21 cellular contexts compared by ENCODE assay signal in the genomic region with DNA sequence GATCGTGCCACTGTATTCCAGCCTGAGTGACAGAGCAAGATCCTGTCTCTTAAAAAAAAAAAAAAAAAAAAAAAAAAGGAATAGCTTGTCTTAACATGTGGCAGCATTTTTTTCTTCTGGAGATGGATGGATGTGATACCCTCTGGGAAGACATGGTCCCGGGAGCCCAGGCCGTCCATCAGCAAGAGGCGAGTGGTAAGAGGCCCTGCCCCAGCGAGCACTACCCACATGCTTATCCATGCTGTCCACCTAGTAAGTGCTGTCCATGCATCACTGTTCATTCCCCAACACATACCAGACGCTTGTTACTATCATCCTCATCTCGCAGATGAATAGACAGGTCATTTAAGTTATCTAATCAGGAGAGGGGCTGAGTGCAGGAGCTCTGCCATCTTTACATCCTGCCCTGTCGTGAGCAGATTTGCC. TPM values are rescaled to one million over a fixed set of nuclear protein-coding genes. Genes with fewer than 3 reads are reported as not detected.
A peak's percentile ranks its signal among the peaks of the same experiment; 100 is the strongest.
DNase-seq lines count a peak whose midpoint lies in the region; ATAC-seq and TF ChIP-seq lines count a peak whose summit lies in the region.
"Had no signal": no experiment of that assay in that cellular context is flagged by ENCODE, and none has a peak within 500 bp of the region (broad histone marks: within the 10 kb centered on the region; RNA-seq: fewer than 3 reads in every experiment).

No MANE protein-coding gene starts in this region.

- H3K27ac Mint-ChIP-seq in WTC11 (0 out of 2 replicates have a peak overlapping the region, but pooled peaks have one; percentile 25), nephron progenitor cell (peak overlapping the region; percentile 40)
- H3K27ac Mint-ChIP-seq: CD4-positive, CD25-positive, alpha-beta regulatory T cell; HFFc6 had no signal

- intact Hi-C loops in Right ventricle myocardium superior (cut with DNase I) = no loop called here
- intact Hi-C loops in heart right ventricle (cut with DNase I) = loop anchor here in 1 of 10 donors (10.0 kb wide), 1 partner anchor 141 kb away; the partner anchor contains the start of gene CALU
- intact Hi-C loops in upper lobe of right lung (cut with DNase I) = no loop called here

- H3K4me1 ChIP-seq in heart right ventricle (peaks cover 0 to 9% (median 0%) of the 10 kb centered on the region in 9 donors), upper lobe of right lung (no peaks in the 10 kb centered on the region)
- H3K4me1 ChIP-seq: A549 had no signal

- no peak for ATAC-seq in Right ventricle myocardium superior (ENCODE audit: poor library complexity)
- ATAC-seq in heart right ventricle = no peak
- no peak for ATAC-seq in WTC11
- ATAC-seq in upper lobe of right lung = no peak
- no peak for ATAC-seq in GM18907 (IDR thresholded peaks at IDR 0.05; ENCODE audit: unreplicated experiment)
- ATAC-seq: A549 had no signal

- H3K27me3 Mint-ChIP-seq in WTC11 (ENCODE audit: low read depth) (peaks cover 19% of the 10 kb centered on the region), nephron progenitor cell (ENCODE audit: low read depth, poor library complexity) (peaks cover 3% of the 10 kb centered on the region)

- H3K27ac ChIP-seq in heart right ventricle (no peak overlapping the region), upper lobe of right lung (no peak overlapping the region)
- H3K27ac ChIP-seq: A549, KMS-11, SK-N-MC had no signal

- no peak for TF ChIP-seq CTCF in heart right ventricle (IDR thresholded peaks at IDR 0.05)
- no peak for TF ChIP-seq CTCF in WTC11 (IDR thresholded peaks at IDR 0.05)
- TF ChIP-seq CTCF in nephron progenitor cell (IDR thresholded peaks at IDR 0.05) = no peak
- no peak for TF ChIP-seq CTCF in upper lobe of right lung (IDR thresholded peaks at IDR 0.05)

- POLR2A ChIA-PET in WTC11 (lab: Charles Lee) = interaction anchor here (0.6 kb wide), 1 partner anchor 35 kb away, joined by 3 read pairs; no protein-coding TSS in a partner anchor

- peaks cover 0 to 4% (median 0%) of the 10 kb centered on the region in 7 donors for H3K27me3 ChIP-seq in heart right ventricle
- peaks cover 3% of the 10 kb centered on the region for H3K27me3 ChIP-seq in upper lobe of right lung

- no peaks in the 10 kb centered on the region for H3K9me3 Mint-ChIP-seq in WTC11
- no peaks in the 10 kb centered on the region for H3K9me3 Mint-ChIP-seq in nephron progenitor cell
- H3K9me3 Mint-ChIP-seq: CD4-positive, CD25-positive, alpha-beta regulatory T cell; HFFc6 had no signal

- H3K4me3 ChIP-seq in heart right ventricle (no peak overlapping the region), upper lobe of right lung (no peak overlapping the region)
- H3K4me3 ChIP-seq: A549, SK-N-MC had no signal

- no peaks in the 10 kb centered on the region for H3K4me1 Mint-ChIP-seq in WTC11
- peaks cover 39% of the 10 kb centered on the region for H3K4me1 Mint-ChIP-seq in nephron progenitor cell

- DNase-seq in Right ventricle myocardium superior = peak; percentile 6
- DNase-seq in heart right ventricle = no peak
- DNase-seq in WTC11 (ENCODE audit: low spot score) = no peak
- no peak for DNase-seq in nephron progenitor cell
- peak; percentile 26 for DNase-seq in upper lobe of right lung
- no peak for DNase-seq in COLO668 (lab: John Stamatoyannopoulos, UW; ENCODE audit: unreplicated experiment)
- no peak for DNase-seq in DMS53 (lab: John Stamatoyannopoulos, UW)
- DNase-seq: CD4-positive, CD25-positive, alpha-beta regulatory T cell; COR-L47; H7; HFFc6; NCI-H1105; NCI-H146; NCI-H2029; NCI-H446; NCI-H526 treated with DMSO at 0.1 percent for 48 hours had no signal

- H3K4me3 Mint-ChIP-seq in WTC11 (no peak overlapping the region), nephron progenitor cell (no peak overlapping the region)
- H3K4me3 Mint-ChIP-seq: HFFc6 had no signal

- H3K36me3 ChIP-seq in heart right ventricle (no peaks in the 10 kb centered on the region), upper lobe of right lung (no peaks in the 10 kb centered on the region)

- CTCF ChIA-PET in WTC11 (lab: Charles Lee) = interaction anchor here (1.8 kb wide), 1 partner anchor 16 kb away, joined by 6 read pairs; no protein-coding TSS in a partner anchor

- 72 to 73% methylated on average over 8 of the region's 8 CpGs for WGBS in heart right ventricle, 2 donors

- H3K36me3 Mint-ChIP-seq in WTC11 = no peaks in the 10 kb centered on the region
- H3K36me3 Mint-ChIP-seq in nephron progenitor cell (ENCODE audit: low read depth) = no peaks in the 10 kb centered on the region
- H3K36me3 Mint-ChIP-seq: CD4-positive, CD25-positive, alpha-beta regulatory T cell had no signal

- H3K9me3 ChIP-seq in heart right ventricle (no peaks in the 10 kb centered on the region), upper lobe of right lung (no peaks in the 10 kb centered on the region)
- H3K9me3 ChIP-seq: A549 had no signal

TF ChIP-seq in WTC11, 78 proteins besides CTCF, POLR2A, EP300 and RAD21 (continues in another document):
- TF ChIP-seq JAZF1 (CRISPR knock-in tag; IDR thresholded peaks at IDR 0.05) (no peak), MLX (CRISPR knock-in tag; IDR thresholded peaks at IDR 0.05) (no peak), ZNF263 (CRISPR knock-in tag; IDR thresholded peaks at IDR 0.05; ENCODE audit: low read depth) (no peak), GTF2I (CRISPR knock-in tag; conservative IDR thresholded peaks at IDR 0.05) (no peak), CDX4 (CRISPR knock-in tag; IDR thresholded peaks at IDR 0.05; ENCODE audit: borderline replicate concordance) (no peak), ZBTB21 (CRISPR knock-in tag; IDR thresholded peaks at IDR 0.05; ENCODE audit: borderline replicate concordance) (no peak), KAT7 (CRISPR knock-in tag; IDR thresholded peaks at IDR 0.05; ENCODE audit: borderline replicate concordance) (no peak), ZNF671 (CRISPR knock-in tag; IDR thresholded peaks at IDR 0.05) (no peak), NR1H2 (CRISPR knock-in tag; IDR thresholded peaks at IDR 0.05) (no peak), NR3C1 (CRISPR knock-in tag; conservative IDR thresholded peaks at IDR 0.05; ENCODE audit: low read depth) (no peak), SMAD3 (CRISPR knock-in tag; IDR thresholded peaks at IDR 0.05; ENCODE audit: borderline replicate concordance) (no peak)
- TF ChIP-seq, protein P1, sequence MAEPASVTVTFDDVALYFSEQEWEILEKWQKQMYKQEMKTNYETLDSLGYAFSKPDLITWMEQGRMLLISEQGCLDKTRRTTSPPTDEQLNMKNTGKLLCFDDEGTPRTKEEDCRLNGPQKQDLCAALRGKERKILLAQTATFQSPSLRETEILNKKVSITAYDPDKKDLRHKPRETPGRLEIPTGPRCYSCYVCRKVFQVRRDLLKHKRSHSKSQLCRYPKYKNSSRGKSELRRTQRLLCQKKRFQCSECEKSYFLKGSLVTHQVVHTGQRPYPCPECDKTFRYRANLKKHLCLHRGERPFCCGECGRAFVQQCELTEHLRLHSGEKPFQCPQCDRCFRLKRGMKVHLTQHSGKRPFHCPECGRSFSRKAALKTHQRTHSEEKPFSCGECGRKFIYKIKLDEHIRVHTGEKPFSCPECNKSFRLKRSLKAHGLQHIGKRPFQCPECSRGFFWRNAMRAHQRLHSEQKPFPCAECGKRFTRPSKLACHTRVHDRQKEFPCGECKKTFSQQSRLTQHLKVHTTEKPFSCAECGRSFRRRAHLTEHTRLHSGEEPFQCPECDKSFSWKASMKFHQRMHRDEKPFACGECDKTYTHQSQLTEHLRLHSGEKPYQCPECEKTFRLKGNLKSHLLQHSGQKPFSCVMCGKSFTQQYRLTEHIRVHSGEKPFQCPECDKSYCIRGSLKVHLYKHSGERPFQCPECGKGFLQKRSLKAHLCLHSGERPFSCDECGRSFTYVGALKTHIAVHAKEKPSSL (CRISPR knock-in tag; conservative IDR thresholded peaks at IDR 0.05) = no peak
- TF ChIP-seq, protein P2, sequence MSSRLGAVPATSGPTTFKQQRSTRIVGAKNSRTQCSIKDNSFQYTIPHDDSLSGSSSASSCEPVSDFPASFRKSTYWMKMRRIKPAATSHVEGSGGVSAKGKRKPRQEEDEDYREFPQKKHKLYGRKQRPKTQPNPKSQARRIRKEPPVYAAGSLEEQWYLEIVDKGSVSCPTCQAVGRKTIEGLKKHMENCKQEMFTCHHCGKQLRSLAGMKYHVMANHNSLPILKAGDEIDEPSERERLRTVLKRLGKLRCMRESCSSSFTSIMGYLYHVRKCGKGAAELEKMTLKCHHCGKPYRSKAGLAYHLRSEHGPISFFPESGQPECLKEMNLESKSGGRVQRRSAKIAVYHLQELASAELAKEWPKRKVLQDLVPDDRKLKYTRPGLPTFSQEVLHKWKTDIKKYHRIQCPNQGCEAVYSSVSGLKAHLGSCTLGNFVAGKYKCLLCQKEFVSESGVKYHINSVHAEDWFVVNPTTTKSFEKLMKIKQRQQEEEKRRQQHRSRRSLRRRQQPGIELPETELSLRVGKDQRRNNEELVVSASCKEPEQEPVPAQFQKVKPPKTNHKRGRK (CRISPR knock-in tag; IDR thresholded peaks at IDR 0.05; ENCODE audit: borderline replicate concordance) = no peak

RNA-seq across cellular contexts. Expression of gene ATP6V1F, which starts 12.9 kb away (rescaled TPM):
- total RNA-seq in Right ventricle myocardium superior (119 TPM), heart right ventricle (100 to 1,000 TPM in 9 of 10 donors, 10 to 100 TPM in 1; 96.7 to 168 (median 124) TPM), WTC11 (2021) (117 to 121 TPM (median 120 TPM) in 3 replicates), upper lobe of right lung (180 TPM)
- polyA plus RNA-seq in heart right ventricle = 100 to 1,000 TPM; 153 to 189 TPM

RNA-seq across cellular contexts. Expression of gene KCP, which starts 35.0 kb away (rescaled TPM):
- total RNA-seq in Right ventricle myocardium superior (0.11 TPM), heart right ventricle (under 1 TPM; 0.09 to 0.42 (median 0.27) TPM), WTC11 (2021) (2.5 to 2.9 TPM (median 2.7 TPM) in 3 replicates), upper lobe of right lung (1.3 TPM)
- under 1 TPM; 0.23 to 0.44 TPM for polyA plus RNA-seq in heart right ventricle
- polyA plus RNA-seq: BJ had no signal

RNA-seq across cellular contexts. Expression of gene FLNC, which starts 45.3 kb away (rescaled TPM):
- total RNA-seq in Right ventricle myocardium superior = 601 TPM
- 1,000 to 10,000 TPM in 6 of 10 donors, 100 to 1,000 TPM in 4; 364 to 2,445 (median 1,303) TPM for total RNA-seq in heart right ventricle
- polyA plus RNA-seq in heart right ventricle = 1,000 to 10,000 TPM in 1 of 2 donors, 100 to 1,000 TPM in 1; 223 to 1,054 TPM
- 6.3 to 8.0 TPM (median 6.8 TPM) in 3 replicates for total RNA-seq in WTC11 (2021)
- total RNA-seq in upper lobe of right lung = 7.7 TPM
- total RNA-seq: CD4-positive, CD25-positive, alpha-beta regulatory T cell had no signal
- polyA plus RNA-seq: CD4-positive, CD25-positive, alpha-beta regulatory T cell had no signal

Comparison
In these comparisons a context has a peak if more than half of its experiments do, and no peak if none do; other contexts are left out.
1. DNase-seq: peak in Right ventricle myocardium superior (single experiment) and upper lobe of right lung (single experiment); none in heart right ventricle (0 of 2), WTC11 (single experiment), nephron progenitor cell (single experiment), COLO668 (single experiment) and DMS53 (single experiment).
2. RNA of gene FLNC, which starts 45.3 kb away (total RNA-seq): 364 to 2,445 TPM in heart right ventricle and 601 TPM in Right ventricle myocardium superior (single experiment); 6.3 to 8.0 TPM in WTC11 and 7.7 TPM in upper lobe of right lung (single experiment); every median in the first group is over 10 times any median in the second.